ENCODE assay signal across 21 cellular contexts in genomic region chr20:60066438-60066823, GRCh38.
DNase-seq lines count a peak whose midpoint lies in the region; ATAC-seq and TF ChIP-seq lines count a peak whose summit lies in the region.
"Had no signal": no experiment of that assay in that cellular context is flagged by ENCODE, and none has a peak within 500 bp of the region (broad histone marks: within the 10 kb centered on the region; RNA-seq: fewer than 3 reads in every experiment).

No MANE protein-coding gene starts in this region.

- H3K4me3 ChIP-seq in heart left ventricle (no peak overlapping the region), right atrium auricular region (no peak overlapping the region)
- H3K4me3 ChIP-seq: MG63, SJCRH30 had no signal

- intact Hi-C loops in heart left ventricle (cut with DNase I): loop anchor here in 1 of 10 donors (5.0 kb wide), 1 partner anchor 66 kb away; no protein-coding TSS in a partner anchor

- no peaks in the 10 kb centered on the region for H3K9me3 Mint-ChIP-seq in effector memory CD8-positive, alpha-beta T cell
- peaks cover 1% of the 10 kb centered on the region for H3K9me3 Mint-ChIP-seq in glutamatergic neuron (ENCODE audit: unreplicated experiment)
- H3K9me3 Mint-ChIP-seq: CD4-positive, alpha-beta T cell had no signal

- WGBS in heart left ventricle, 4 donors: 49 to 70% (median 65%) methylated on average over 7 of the region's 7 CpGs

- no peaks in the 10 kb centered on the region for H3K36me3 Mint-ChIP-seq in effector memory CD8-positive, alpha-beta T cell (ENCODE audit: insufficient read depth)
- H3K36me3 Mint-ChIP-seq in glutamatergic neuron (ENCODE audit: unreplicated experiment): no peaks in the 10 kb centered on the region

- no peaks in the 10 kb centered on the region for H3K36me3 ChIP-seq in heart left ventricle
- H3K36me3 ChIP-seq in right atrium auricular region: no peaks in the 10 kb centered on the region
- H3K36me3 ChIP-seq: MG63, SJCRH30 had no signal

- H3K4me1 ChIP-seq in heart left ventricle (peaks cover 0 to 19% (median 0%) of the 10 kb centered on the region in 12 donors), right atrium auricular region (peaks cover 0 to 12% of the 10 kb centered on the region in 2 donors)

- TF ChIP-seq CTCF in heart left ventricle (IDR thresholded peaks at IDR 0.05): no peak
- no peak for TF ChIP-seq CTCF in right atrium auricular region (IDR thresholded peaks at IDR 0.05)
- no peak for TF ChIP-seq CTCF in glutamatergic neuron (IDR thresholded peaks at IDR 0.05; ENCODE audit: partially characterized antibody, unreplicated experiment)

- TF ChIP-seq POLR2A in heart left ventricle (IDR thresholded peaks at IDR 0.05): no peak

- H3K9me3 ChIP-seq in heart left ventricle (no peaks in the 10 kb centered on the region), right atrium auricular region (no peaks in the 10 kb centered on the region)
- H3K9me3 ChIP-seq: MG63, SJCRH30 had no signal

- peak in 3 of 4 donors; percentile 50 to 75 (median 61) for ATAC-seq in heart left ventricle
- ATAC-seq in effector memory CD8-positive, alpha-beta T cell (replicated peaks): no peak
- ATAC-seq: HCT116 had no signal

- H3K27me3 Mint-ChIP-seq in effector memory CD8-positive, alpha-beta T cell: no peaks in the 10 kb centered on the region
- peaks cover 3% of the 10 kb centered on the region for H3K27me3 Mint-ChIP-seq in glutamatergic neuron (ENCODE audit: unreplicated experiment)
- H3K27me3 Mint-ChIP-seq: CD4-positive, alpha-beta T cell had no signal

- DNase-seq in heart left ventricle (peak in 2 of 5 donors; percentile 43 to 58), right atrium auricular region (ENCODE audit: low spot score) (no peak), islet precursor cell (peak; percentile 6), ecto neural progenitor cell (ENCODE audit: low spot score) (no peak), glutamatergic neuron (no peak)
- DNase-seq in effector memory CD8-positive, alpha-beta T cell: no peak
- no peak for DNase-seq in activated T-cell treated with anti-CD3 and anti-CD28 coated beads, Interleukin-2, amount 50 U/mL, for 1 hour
- DNase-seq: AML-193; CD4-positive, alpha-beta T cell; GOT3; IMR-90; KG1; MG63; NCI-H1105 treated with DMSO at 0.1 percent for 48 hours; NCI-H2029; NCI-H446; NCI-H524 treated with DMSO at 0.1 percent for 48 hours; NCI-H774; SJCRH30 had no signal

- H3K27me3 ChIP-seq in heart left ventricle (no peaks in the 10 kb centered on the region), right atrium auricular region (no peaks in the 10 kb centered on the region)
- H3K27me3 ChIP-seq: BLaER1 treated with 17β-estradiol and CSF1 and Interleukin-3, amounts not matched to agents 10 nM and 100 nM; MG63 had no signal

- H3K4me1 Mint-ChIP-seq in effector memory CD8-positive, alpha-beta T cell (ENCODE audit: low read depth in 2 of 2): peaks cover 17 to 27% of the 10 kb centered on the region in 2 donors
- H3K4me1 Mint-ChIP-seq in glutamatergic neuron (ENCODE audit: low read depth, unreplicated experiment): no peaks in the 10 kb centered on the region

- H3K4me3 Mint-ChIP-seq in effector memory CD8-positive, alpha-beta T cell: no peak overlapping the region
- no peak overlapping the region for H3K4me3 Mint-ChIP-seq in glutamatergic neuron (ENCODE audit: unreplicated experiment)
- H3K4me3 Mint-ChIP-seq: CD4-positive, alpha-beta T cell had no signal

- H3K27ac ChIP-seq in heart left ventricle (no peak overlapping the region), right atrium auricular region (no peak overlapping the region)
- H3K27ac ChIP-seq: SJCRH30 had no signal

- peak overlapping the region; percentile 20 to 26 for H3K27ac Mint-ChIP-seq in effector memory CD8-positive, alpha-beta T cell
- H3K27ac Mint-ChIP-seq in glutamatergic neuron (ENCODE audit: unreplicated experiment): no peak overlapping the region
- H3K27ac Mint-ChIP-seq: CD4-positive, alpha-beta T cell had no signal
